Comparison of ENCODE assay signal across 10 cellular contexts in the genomic region with DNA sequence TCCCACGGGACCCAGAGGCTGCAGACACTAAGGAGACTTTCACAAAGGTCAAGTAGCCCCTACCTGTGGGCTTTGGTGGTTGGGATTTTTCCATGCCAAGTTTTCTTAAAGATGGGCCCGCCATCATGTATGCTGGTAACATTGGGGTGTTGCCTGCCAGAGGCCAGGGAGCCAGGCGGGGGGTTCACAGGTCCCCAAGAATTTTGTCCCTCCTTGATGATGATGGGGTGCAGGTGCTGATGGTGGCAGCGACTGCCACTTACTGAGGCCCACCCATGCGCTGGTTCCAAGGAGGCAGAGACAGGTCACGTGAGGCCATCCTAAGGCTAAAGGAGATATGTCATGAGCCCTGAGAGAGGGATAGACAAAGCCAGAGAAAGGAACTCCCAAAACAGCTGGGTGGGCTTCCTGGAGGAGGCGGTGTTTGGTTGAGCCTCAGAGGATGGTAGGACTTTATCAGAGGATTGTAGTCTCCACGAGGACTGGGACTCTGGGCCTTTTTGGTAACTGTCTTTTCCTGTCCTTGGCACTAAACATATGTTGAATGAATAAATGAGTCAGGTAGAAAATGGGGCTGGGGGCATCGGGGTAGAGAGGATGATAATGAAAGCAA. TPM values are rescaled to one million over a fixed set of nuclear protein-coding genes. Genes with fewer than 3 reads are reported as not detected.
DNase-seq lines count a peak whose midpoint lies in the region; ATAC-seq, FAIRE-seq and TF ChIP-seq lines count a peak whose summit lies in the region.
"Had no signal": no experiment of that assay in that cellular context is flagged by ENCODE, and none has a peak within 500 bp of the region (broad histone marks: within the 10 kb centered on the region; RNA-seq: fewer than 3 reads in every experiment).

No MANE protein-coding gene starts in this region.

- DNase-seq in heart right ventricle (no peak), Right ventricle myocardium inferior (ENCODE audit: missing footprints) (no peak), nephron progenitor cell (no peak), upper lobe of right lung (no peak), D721Med (ENCODE audit: insufficient read length, low spot score) (no peak), NCI-H2107 treated with DMSO at 0.1 percent for 48 hours (lab: John Stamatoyannopoulos, UW; ENCODE audit: unreplicated experiment) (no peak)
- DNase-seq in activated naive CD8-positive, alpha-beta T cell treated with anti-CD3 and anti-CD28 coated beads, Interleukin-2, amount 10 ng/mL, durations not matched to agents 7 days and 5 days, result no peak

- H3K9me3 ChIP-seq in heart right ventricle (no peaks in the 10 kb centered on the region), upper lobe of right lung (no peaks in the 10 kb centered on the region)

- no peak for FAIRE-seq in D721Med (lab: Jason Lieb, UNC)
- FAIRE-seq: G401.6 had no signal

- peaks cover 36% of the 10 kb centered on the region for H3K4me1 Mint-ChIP-seq in activated naive CD8-positive, alpha-beta T cell treated with anti-CD3 and anti-CD28 coated beads, Interleukin-2, amount 10 ng/mL, durations not matched to agents 7 days and 5 days
- peaks cover 39% of the 10 kb centered on the region for H3K4me1 Mint-ChIP-seq in nephron progenitor cell

- H3K27ac ChIP-seq in heart right ventricle (peak overlapping the region; percentile 35 to 90 (median 81)), upper lobe of right lung (peak overlapping the region; percentile 55)
- H3K27ac ChIP-seq: RWPE1 had no signal

- H3K27ac Mint-ChIP-seq in activated naive CD8-positive, alpha-beta T cell treated with anti-CD3 and anti-CD28 coated beads, Interleukin-2, amount 10 ng/mL, durations not matched to agents 7 days and 5 days, result peak overlapping the region; percentile 70
- peak overlapping the region; percentile 64 for H3K27ac Mint-ChIP-seq in nephron progenitor cell

- no peak overlapping the region for H3K4me3 ChIP-seq in heart right ventricle
- H3K4me3 ChIP-seq in upper lobe of right lung, result no peak overlapping the region

- no peaks in the 10 kb centered on the region for H3K9me3 Mint-ChIP-seq in activated naive CD8-positive, alpha-beta T cell treated with anti-CD3 and anti-CD28 coated beads, Interleukin-2, amount 10 ng/mL, durations not matched to agents 7 days and 5 days
- no peaks in the 10 kb centered on the region for H3K9me3 Mint-ChIP-seq in nephron progenitor cell

- POLR2A ChIA-PET in activated naive CD8-positive, alpha-beta T cell treated with anti-CD3 and anti-CD28 coated beads, Interleukin-2, amount 10 ng/mL, durations not matched to agents 7 days and 5 days (lab: Charles Lee), result interaction anchor here (1.0 to 6.5 kb wide), 4 partner anchors 8 to 74 kb away, joined by 4 to 67 read pairs (median 7); partner anchors contain the start of genes C19orf12, PLEKHF1 and POP4

- peaks cover 4% of the 10 kb centered on the region for H3K36me3 Mint-ChIP-seq in activated naive CD8-positive, alpha-beta T cell treated with anti-CD3 and anti-CD28 coated beads, Interleukin-2, amount 10 ng/mL, durations not matched to agents 7 days and 5 days
- no peaks in the 10 kb centered on the region for H3K36me3 Mint-ChIP-seq in nephron progenitor cell (ENCODE audit: low read depth)

- ATAC-seq in heart right ventricle (no peak), Right ventricle myocardium inferior (no peak), upper lobe of right lung (no peak), GM21723 (IDR thresholded peaks at IDR 0.05; ENCODE audit: unreplicated experiment) (no peak)
- ATAC-seq in activated naive CD8-positive, alpha-beta T cell treated with anti-CD3 and anti-CD28 coated beads, Interleukin-2, amount 10 ng/mL, durations not matched to agents 7 days and 5 days (ENCODE audit: low read depth), result no peak

- 81 to 91% methylated on average over 9 of the region's 9 CpGs for WGBS in heart right ventricle, 2 donors

- TF ChIP-seq CTCF in heart right ventricle (IDR thresholded peaks at IDR 0.05) (no peak), nephron progenitor cell (IDR thresholded peaks at IDR 0.05) (no peak), upper lobe of right lung (IDR thresholded peaks at IDR 0.05) (no peak), D721Med (IDR thresholded peaks at IDR 0.05; ENCODE audit: insufficient read depth, missing control alignments) (no peak)

- H3K27me3 ChIP-seq in heart right ventricle (no peaks in the 10 kb centered on the region), upper lobe of right lung (no peaks in the 10 kb centered on the region)

- H3K4me1 ChIP-seq in heart right ventricle (peaks cover 34 to 80% (median 67%) of the 10 kb centered on the region in 9 donors), upper lobe of right lung (peaks cover 55% of the 10 kb centered on the region)

- H3K36me3 ChIP-seq in heart right ventricle (peaks cover 0 to 30% (median 14%) of the 10 kb centered on the region in 9 donors), upper lobe of right lung (peaks cover 23% of the 10 kb centered on the region)

- intact Hi-C loops in heart right ventricle (cut with DNase I), result no loop called here
- intact Hi-C loops in Right ventricle myocardium inferior (cut with DNase I), result no loop called here
- intact Hi-C loops in upper lobe of right lung (cut with DNase I), result no loop called here

- no peaks in the 10 kb centered on the region for H3K27me3 Mint-ChIP-seq in activated naive CD8-positive, alpha-beta T cell treated with anti-CD3 and anti-CD28 coated beads, Interleukin-2, amount 10 ng/mL, durations not matched to agents 7 days and 5 days
- H3K27me3 Mint-ChIP-seq in nephron progenitor cell (ENCODE audit: low read depth, poor library complexity), result no peaks in the 10 kb centered on the region

- peak overlapping the region; percentile 43 for H3K4me3 Mint-ChIP-seq in activated naive CD8-positive, alpha-beta T cell treated with anti-CD3 and anti-CD28 coated beads, Interleukin-2, amount 10 ng/mL, durations not matched to agents 7 days and 5 days
- H3K4me3 Mint-ChIP-seq in nephron progenitor cell, result no peak overlapping the region

RNA-seq across cellular contexts. Expression of gene PLEKHF1, which starts 14.4 kb away (rescaled TPM):
- total RNA-seq in heart right ventricle (10 to 100 TPM in 9 of 10 donors, 1 to 10 TPM in 1; 7.0 to 38.8 (median 16.5) TPM), Right ventricle myocardium inferior (43.6 TPM), upper lobe of right lung (17.3 TPM)
- 10 to 100 TPM; 38.8 to 47.9 TPM for polyA plus RNA-seq in heart right ventricle
- 10 to 100 TPM; 33.3 to 35.9 TPM for total RNA-seq in activated naive CD8-positive, alpha-beta T cell treated with anti-CD3 and anti-CD28 coated beads, Interleukin-2, amount 10 ng/mL, durations not matched to agents 7 days and 5 days

RNA-seq across cellular contexts. Expression of gene C19orf12, which starts 35.4 kb away (rescaled TPM):
- total RNA-seq in heart right ventricle (10 to 100 TPM; 30.3 to 83.3 (median 40.0) TPM), Right ventricle myocardium inferior (64.2 TPM), upper lobe of right lung (22.1 TPM)
- polyA plus RNA-seq in heart right ventricle, result 10 to 100 TPM; 26.7 to 34.8 TPM
- total RNA-seq in activated naive CD8-positive, alpha-beta T cell treated with anti-CD3 and anti-CD28 coated beads, Interleukin-2, amount 10 ng/mL, durations not matched to agents 7 days and 5 days, result 10 to 100 TPM; 31.8 to 38.2 TPM
